10 cellular contexts compared by ENCODE assay signal in the genomic region with DNA sequence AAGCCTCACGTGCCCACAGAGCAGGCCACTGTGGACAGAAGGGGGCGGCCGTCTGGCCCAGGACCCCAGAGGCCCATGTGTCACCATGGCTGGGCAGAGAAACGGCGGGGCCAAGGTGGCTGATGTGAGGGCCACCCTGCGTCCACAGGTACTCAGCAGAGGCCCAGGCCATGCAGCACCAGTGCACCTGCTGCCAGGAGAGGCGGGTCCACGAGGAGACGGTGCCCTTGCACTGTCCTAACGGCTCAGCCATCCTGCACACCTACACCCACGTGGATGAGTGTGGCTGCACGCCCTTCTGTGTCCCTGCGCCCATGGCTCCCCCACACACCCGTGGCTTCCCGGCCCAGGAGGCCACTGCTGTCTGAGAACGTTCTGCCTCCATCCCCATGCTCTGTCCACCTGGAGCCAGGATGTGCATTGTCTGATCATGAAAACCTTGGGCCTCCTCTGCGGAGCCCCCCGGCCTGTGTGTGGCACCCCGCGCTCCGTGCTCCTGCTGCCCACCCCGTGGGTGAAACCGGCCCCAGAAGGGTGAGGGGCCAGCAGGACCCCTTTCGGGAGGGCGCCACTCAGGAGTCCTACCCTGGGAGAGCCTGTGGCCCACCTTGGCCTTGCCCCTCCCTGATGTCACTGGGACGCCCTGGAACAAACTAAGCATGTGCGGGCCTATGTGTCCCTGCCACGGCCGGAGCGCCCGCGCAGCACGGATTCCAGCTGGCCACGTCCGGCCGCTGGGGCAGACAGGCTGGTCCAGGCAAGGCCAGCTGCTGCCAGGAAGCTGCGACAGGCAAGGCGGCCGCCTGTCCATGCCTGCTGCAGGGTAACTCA. TPM values are rescaled to one million over a fixed set of nuclear protein-coding genes. Genes with fewer than 3 reads are reported as not detected.
DNase-seq lines count a peak whose midpoint lies in the region; ATAC-seq, FAIRE-seq and TF ChIP-seq lines count a peak whose summit lies in the region.
"Had no signal": no experiment of that assay in that cellular context is flagged by ENCODE, and none has a peak within 500 bp of the region (broad histone marks: within the 10 kb centered on the region; RNA-seq: fewer than 3 reads in every experiment).

No MANE protein-coding gene starts in this region.

- H3K9me3 ChIP-seq in keratinocyte (ENCODE audit: control insufficient read depth, low read depth, low read length) (no peaks in the 10 kb centered on the region), suprapubic skin (no peaks in the 10 kb centered on the region)

- no peaks in the 10 kb centered on the region for H4K20me1 ChIP-seq in keratinocyte (ENCODE audit: control insufficient read depth, extremely low read depth, insufficient read depth, low read length)

- no peaks in the 10 kb centered on the region for H3K27me3 Mint-ChIP-seq in activated naive CD4-positive, alpha-beta T cell treated with anti-CD3 and anti-CD28 coated beads for 36 hours (ENCODE audit: low read depth)
- no peaks in the 10 kb centered on the region for H3K27me3 Mint-ChIP-seq in T-cell

- intact Hi-C loops in activated naive CD4-positive, alpha-beta T cell treated with anti-CD3 and anti-CD28 coated beads for 36 hours (cut with micrococcal nuclease): loop anchor here (1.0 to 5.0 kb wide), 4 partner anchors 48 to 313 kb away; partner anchors contain the start of genes BRSK2 and TOLLIP

- peak overlapping the region; percentile 76 for H3K4me2 ChIP-seq in keratinocyte (ENCODE audit: control insufficient read depth, extremely low read depth, insufficient read depth, low read depth, low read length)

- ATAC-seq in T-cell (replicated peaks in 1 of 4): no peak
- no peak for ATAC-seq in HG03432 (IDR thresholded peaks at IDR 0.05; ENCODE audit: unreplicated experiment)
- ATAC-seq in GM18858 (IDR thresholded peaks at IDR 0.05; ENCODE audit: unreplicated experiment): no peak

- CTCF ChIA-PET in activated naive CD4-positive, alpha-beta T cell treated with anti-CD3 and anti-CD28 coated beads for 36 hours (lab: Charles Lee): interaction anchor here (1.9 kb wide), 1 partner anchor 255 kb away, joined by 4 read pairs; no protein-coding TSS in a partner anchor
- CTCF ChIA-PET in T-cell (lab: Charles Lee): no interaction called here

- POLR2A ChIA-PET in T-cell (lab: Charles Lee): no interaction called here

- FAIRE-seq in keratinocyte (lab: Jason Lieb, UNC): no peak

- peak overlapping the region; percentile 85 for H3K27ac Mint-ChIP-seq in activated naive CD4-positive, alpha-beta T cell treated with anti-CD3 and anti-CD28 coated beads for 36 hours
- no peak overlapping the region for H3K27ac Mint-ChIP-seq in T-cell

- H3K27ac ChIP-seq in keratinocyte (ENCODE audit: control insufficient read depth, insufficient read depth, low read length) (no peak overlapping the region), suprapubic skin (no peak overlapping the region)

- peaks cover 7% of the 10 kb centered on the region for H3K9me3 Mint-ChIP-seq in activated naive CD4-positive, alpha-beta T cell treated with anti-CD3 and anti-CD28 coated beads for 36 hours
- H3K9me3 Mint-ChIP-seq in T-cell: peaks cover 0 to 10% (median 3%) of the 10 kb centered on the region in 3 donors

- H3K4me3 ChIP-seq in keratinocyte (ENCODE audit: control insufficient read depth in 2 of 3, extremely low read depth in 1 of 3, insufficient read depth in 2 of 3, low read depth in 1 of 3, low read length in 3 of 3) (no peak overlapping the region), suprapubic skin (peak overlapping the region; percentile 54)

- H3K36me3 ChIP-seq in keratinocyte (ENCODE audit: control insufficient read depth in 2 of 2, extremely low read depth in 1 of 2, insufficient read depth in 2 of 2, low read length in 2 of 2): no peaks in the 10 kb centered on the region
- no peaks in the 10 kb centered on the region for H3K36me3 ChIP-seq in suprapubic skin

- no peak overlapping the region for H2AFZ ChIP-seq in keratinocyte (ENCODE audit: control insufficient read depth, low read length)

- DNase-seq in activated naive CD4-positive, alpha-beta T cell treated with anti-CD3 and anti-CD28 coated beads for 36 hours: no peak
- DNase-seq in activated naive CD4-positive, alpha-beta T cell treated with anti-CD3 and anti-CD28 coated beads, Interleukin-2, amount 50 U/mL, for 16 hours: no peak
- DNase-seq in T-cell (no peak), keratinocyte (ENCODE audit: low read depth, low spot score) (no peak), suprapubic skin (ENCODE audit: low spot score in 2 of 2) (no peak), AG20443 (ENCODE audit: low spot score) (no peak)
- DNase-seq: islet precursor cell, NCI-H146 had no signal

- H3K4me3 Mint-ChIP-seq in activated naive CD4-positive, alpha-beta T cell treated with anti-CD3 and anti-CD28 coated beads for 36 hours: peak overlapping the region; percentile 85
- H3K4me3 Mint-ChIP-seq in T-cell: peak overlapping the region in 2 of 3 donors; percentile 79 to 84

- H3K9me1 ChIP-seq in keratinocyte (ENCODE audit: control insufficient read depth, extremely low read depth, insufficient read depth, low read length): no peaks in the 10 kb centered on the region

- H3K4me1 Mint-ChIP-seq in activated naive CD4-positive, alpha-beta T cell treated with anti-CD3 and anti-CD28 coated beads for 36 hours (ENCODE audit: low read depth): peaks cover 16% of the 10 kb centered on the region
- peaks cover 10 to 17% (median 17%) of the 10 kb centered on the region in 3 donors for H3K4me1 Mint-ChIP-seq in T-cell

- peaks cover 2% of the 10 kb centered on the region for H3K36me3 Mint-ChIP-seq in activated naive CD4-positive, alpha-beta T cell treated with anti-CD3 and anti-CD28 coated beads for 36 hours (ENCODE audit: low read depth)
- H3K36me3 Mint-ChIP-seq in T-cell: peaks cover 3% of the 10 kb centered on the region

- no peak for TF ChIP-seq EP300 in suprapubic skin (IDR thresholded peaks at IDR 0.05)

- dilution Hi-C loops in keratinocyte (cut with MboI; ENCODE audit: extremely low pct_ligation_motif_present, low sequenced_read_pairs): no loop called here

- peaks cover 6% of the 10 kb centered on the region for H3K4me1 ChIP-seq in keratinocyte (ENCODE audit: control insufficient read depth, extremely low read depth, insufficient read depth, low read length)
- peaks cover 18% of the 10 kb centered on the region for H3K4me1 ChIP-seq in suprapubic skin

- H3K27me3 ChIP-seq in keratinocyte (ENCODE audit: control insufficient read depth, extremely low read depth, insufficient read depth, low read length) (no peaks in the 10 kb centered on the region), suprapubic skin (no peaks in the 10 kb centered on the region)

- no peak for TF ChIP-seq POLR2A in suprapubic skin (IDR thresholded peaks at IDR 0.05)

- no peaks in the 10 kb centered on the region for H3K79me2 ChIP-seq in keratinocyte (ENCODE audit: control insufficient read depth, insufficient read depth, low read length)

- 94% methylated on average over 13 of the region's 39 CpGs for WGBS in suprapubic skin

- TF ChIP-seq CTCF in keratinocyte (optimal IDR thresholded peaks at IDR 0.05 in 1 of 3, IDR thresholded peaks at IDR 0.05 in 1 of 3, conservative IDR thresholded peaks at IDR 0.05 in 1 of 3; ENCODE audit: extremely low read depth in 1 of 3, insufficient read depth in 2 of 3, low read length in 3 of 3) (no peak), suprapubic skin (IDR thresholded peaks at IDR 0.05) (no peak)

- H3K9ac ChIP-seq in keratinocyte (ENCODE audit: control insufficient read depth, extremely low read depth, insufficient read depth, low read length): no peak overlapping the region

RNA-seq across cellular contexts. Expression of gene MUC5B, which starts 38.6 kb away (rescaled TPM):
- total RNA-seq in activated naive CD4-positive, alpha-beta T cell treated with anti-CD3 and anti-CD28 coated beads for 36 hours: not detected
- total RNA-seq in T-cell: 1 to 10 TPM in 3 of 5 donors, not detected in 2; 1.8 to 4.0 (median 3.6) TPM
- not detected in 3 replicates for polyA plus RNA-seq in keratinocyte
- not detected for polyA plus RNA-seq in keratinocyte (2011; ENCODE audit: low read depth)
- polyA plus RNA-seq in keratinocyte (2011; cell fraction: cytosol; rRNA removed): not detected in 2 replicates
- polyA plus RNA-seq in keratinocyte (2011; cell fraction: nucleus; rRNA removed): not detected in 2 replicates
- polyA plus RNA-seq in keratinocyte (2012; ENCODE audit: low replicate concordance): 0.08 TPM in 1 of 2 replicates, not detected in the other
- not detected in 3 replicates for polyA minus RNA-seq in keratinocyte
- not detected for polyA minus RNA-seq in keratinocyte (2011; cell fraction: cytosol; rRNA and poly(A)+ RNA removed)
- polyA minus RNA-seq in keratinocyte (2011; cell fraction: nucleus; rRNA and poly(A)+ RNA removed): not detected in 2 replicates
- total RNA-seq in suprapubic skin: under 1 TPM; 0.08 to 0.34 (median 0.13) TPM

RNA-seq across cellular contexts. Expression of gene TOLLIP, which starts 48.0 kb away (rescaled TPM):
- total RNA-seq in activated naive CD4-positive, alpha-beta T cell treated with anti-CD3 and anti-CD28 coated beads for 36 hours: 10 to 100 TPM; 19.9 to 21.7 TPM
- total RNA-seq in T-cell (10 to 100 TPM; 44.4 to 54.1 (median 50.8) TPM), suprapubic skin (100 to 1,000 TPM in 2 of 4 donors, 10 to 100 TPM in 2; 96.6 to 105 (median 100) TPM)
- polyA plus RNA-seq in keratinocyte: 40.2 to 89.3 TPM (median 73.8 TPM) in 3 replicates
- polyA plus RNA-seq in keratinocyte (2011; ENCODE audit: low read depth): 42.4 TPM
- 59.4 and 104 TPM in 2 replicates for polyA plus RNA-seq in keratinocyte (2011; cell fraction: cytosol; rRNA removed)
- 61.6 and 80.3 TPM in 2 replicates for polyA plus RNA-seq in keratinocyte (2011; cell fraction: nucleus; rRNA removed)
- polyA plus RNA-seq in keratinocyte (2012; ENCODE audit: low replicate concordance): 67.5 and 77.7 TPM in 2 replicates
- 69.0 to 167 TPM (median 81.6 TPM) in 3 replicates for polyA minus RNA-seq in keratinocyte
- polyA minus RNA-seq in keratinocyte (2011; cell fraction: cytosol; rRNA and poly(A)+ RNA removed): 104 TPM
- 34.6 and 41.6 TPM in 2 replicates for polyA minus RNA-seq in keratinocyte (2011; cell fraction: nucleus; rRNA and poly(A)+ RNA removed)
